ENCODE assay signal across 6 cellular contexts in genomic region chr1:161673396-161673795, GRCh38. TPM values are rescaled to one million over a fixed set of nuclear protein-coding genes. Genes with fewer than 3 reads are reported as not detected.
"Had no signal": no experiment of that assay in that cellular context is flagged by ENCODE, and none has a peak within 500 bp of the region (broad histone marks: within the 10 kb centered on the region; RNA-seq: fewer than 3 reads in every experiment).

No MANE protein-coding gene starts in this region.

RNA-seq across cellular contexts. Expression of gene FCGR2B, which starts 10.5 kb away (rescaled TPM):
- total RNA-seq: HT-29, NCI-H460, PC-9, SJSA1 had no signal

RNA-seq across cellular contexts. Expression of gene FCRLA, which starts 33.6 kb away (rescaled TPM):
- total RNA-seq: HT-29, Right ventricle myocardium inferior had no signal

RNA-seq across cellular contexts. Expression of gene FCGR3B, which starts 42.4 kb away (rescaled TPM):
- total RNA-seq: HT-29, NCI-H460, PC-9, RPMI7951, SJSA1 had no signal
